Comparison of ENCODE assay signal across 27 cellular contexts in genomic region chr16:81713796-81714195, GRCh38.
DNase-seq lines count a peak whose midpoint lies in the region; ATAC-seq, FAIRE-seq and TF ChIP-seq lines count a peak whose summit lies in the region.
"Had no signal": no experiment of that assay in that cellular context is flagged by ENCODE, and none has a peak within 500 bp of the region (broad histone marks: within the 10 kb centered on the region; RNA-seq: fewer than 3 reads in every experiment).

No MANE protein-coding gene starts in this region.

- no peak for FAIRE-seq in A549 (lab: Jason Lieb, UNC)
- FAIRE-seq: GM12891, RCC 7860 had no signal

- H2AFZ ChIP-seq in trophoblast cell (ENCODE audit: insufficient read depth, low read length, poor library complexity) = peak overlapping the region; percentile 5
- no peak overlapping the region for H2AFZ ChIP-seq in GM23248

- H3K36me3 Mint-ChIP-seq in endodermal cell (ENCODE audit: low read depth) = peaks cover 7% of the 10 kb centered on the region

- H4K12ac ChIP-seq in trophoblast cell (ENCODE audit: low read depth, low read length) = no peak overlapping the region

- H3K9me2 ChIP-seq in GM23248 (ENCODE audit: insufficient read depth) = no peaks in the 10 kb centered on the region

- no peaks in the 10 kb centered on the region for H3K9me3 Mint-ChIP-seq in endodermal cell

- H3K4me2 ChIP-seq in A549 = no peak overlapping the region
- H3K4me2 ChIP-seq in trophoblast cell (ENCODE audit: low read length) = no peak overlapping the region
- H3K4me2 ChIP-seq in GM23248 (ENCODE audit: unreplicated experiment) = no peak overlapping the region

- ATAC-seq in A549 (no peak), GM21786 (IDR thresholded peaks at IDR 0.05; ENCODE audit: unreplicated experiment) (no peak)

- H3K4me1 ChIP-seq in A549 (peaks cover 66% of the 10 kb centered on the region), endodermal cell (ENCODE audit: control insufficient read depth, insufficient read depth, low read length) (no peaks in the 10 kb centered on the region), trophoblast cell (ENCODE audit: control insufficient read depth in 1 of 2, insufficient read depth in 2 of 2, low read length in 2 of 2) (peaks cover 31 to 50% of the 10 kb centered on the region in 2 experiments), GM23248 (ENCODE audit: insufficient read depth) (peaks cover 10% of the 10 kb centered on the region)

- peaks cover 3% of the 10 kb centered on the region for H3F3A ChIP-seq in GM23248 (ENCODE audit: insufficient read depth)

- DNase-seq in A549 (ENCODE audit: low read depth in 1 of 2, low spot score in 1 of 2) (no peak), H7 (peak; percentile 65), endodermal cell (peak; percentile 61), trophoblast cell (no peak), GM23248 (no peak)
- no peak for DNase-seq in activated naive CD4-positive, alpha-beta T cell treated with Interleukin-2 at 50 U/mL for 16 hours
- DNase-seq in effector CD4-positive, alpha-beta T cell = no peak
- DNase-seq: BE2C; Caco-2; CD4-positive, alpha-beta memory T cell; DMS 273 treated with DMSO at 0.1 percent for 48 hours; DND-41; GOT3; KBM-7; MM.1S; NCI-H1092 treated with DMSO at 0.1 percent for 48 hours; NCI-H1436 treated with DMSO at 0.1 percent for 48 hours; NCI-H1930; NCI-H2227 treated with DMSO at 0.1 percent for 48 hours; NCI-H510A treated with DMSO at 0.1 percent for 48 hours; NCI-H774; NK-92 treated with Interleukin-12 subunit alpha and Interleukin-12 subunit beta, amount 100 ng/mL, for 24 hours; OCI-M1 had no signal

- H3K4me3 ChIP-seq in A549 (no peak overlapping the region), H7 (ENCODE audit: insufficient read depth, low read depth, low read length) (no peak overlapping the region), endodermal cell (ENCODE audit: low read length) (no peak overlapping the region), trophoblast cell (ENCODE audit: low read depth, low read length) (no peak overlapping the region), GM23248 (no peak overlapping the region)
- H3K4me3 ChIP-seq: SJSA1 had no signal

- H3K9me3 ChIP-seq in A549 = no peaks in the 10 kb centered on the region
- no peaks in the 10 kb centered on the region for H3K9me3 ChIP-seq in endodermal cell (ENCODE audit: control insufficient read depth, low read length)
- H3K9me3 ChIP-seq in trophoblast cell (ENCODE audit: insufficient read depth, low read depth, low read length) = no peaks in the 10 kb centered on the region
- H3K9me3 ChIP-seq in GM23248 (ENCODE audit: low read depth) = no peaks in the 10 kb centered on the region
- H3K9me3 ChIP-seq: BE2C, Caco-2, SJSA1 had no signal

- peaks cover 61% of the 10 kb centered on the region for H3K79me1 ChIP-seq in trophoblast cell (ENCODE audit: low read length)

- TF ChIP-seq EP300 in A549 (IDR thresholded peaks at IDR 0.05) = no peak

- CTCF ChIA-PET in A549 (lab: Yijun Ruan, JAX) = interaction anchor here (0.7 to 5.2 kb wide), 8 partner anchors 9 to 310 kb away, joined by 3 to 42 read pairs (median 4); no protein-coding TSS in a partner anchor

- 93% methylated on average over 11 of the region's 11 CpGs for WGBS in A549 (ENCODE audit: missing lambda C conversion rate)
- 93 to 100% methylated on average over 6 to 11 of the region's 11 CpGs for WGBS in endodermal cell (ENCODE audit: insufficient coverage in 1 of 2, insufficient read length in 1 of 2), 2 experiments
- WGBS in trophoblast cell (ENCODE audit: extremely low coverage, insufficient coverage, insufficient read length) = no CpG with 5 or more reads among the region's 11 CpGs
- 90 to 92% methylated on average over 11 of the region's 11 CpGs for WGBS in GM23248 (ENCODE audit: low coverage in 1 of 2, low lambda C conversion rate in 2 of 2, missing lambda C conversion rate in 2 of 2), 2 experiments

- peak overlapping the region; percentile 76 for H4K8ac ChIP-seq in trophoblast cell (ENCODE audit: low read depth, low read length)

- H3K79me2 ChIP-seq in trophoblast cell (ENCODE audit: control insufficient read depth, insufficient read depth, low read length, poor library complexity) (peaks cover 6% of the 10 kb centered on the region), GM23248 (ENCODE audit: insufficient read depth) (no peaks in the 10 kb centered on the region)

- TF ChIP-seq CTCF in A549 (IDR thresholded peaks at IDR 0.05) (no peak), endodermal cell (conservative IDR thresholded peaks at IDR 0.05) (no peak)

- peak overlapping the region; percentile 76 for H2BK5ac ChIP-seq in trophoblast cell (ENCODE audit: low read depth, low read length, poor library complexity)

- H2BK120ac ChIP-seq in trophoblast cell (ENCODE audit: insufficient read depth, low read length, poor library complexity) = peak overlapping the region; percentile 67

- POLR2A ChIA-PET in A549 (lab: Yijun Ruan, JAX) = no interaction called here

- peaks cover 23% of the 10 kb centered on the region for H3K4me1 Mint-ChIP-seq in endodermal cell

- H3K27me3 ChIP-seq in H7 (ENCODE audit: control insufficient read depth, insufficient read depth, low read length) (no peaks in the 10 kb centered on the region), endodermal cell (ENCODE audit: control insufficient read depth, insufficient read depth, low read length, poor library complexity, severe bottlenecking) (no peaks in the 10 kb centered on the region), trophoblast cell (ENCODE audit: insufficient read depth, low read length) (no peaks in the 10 kb centered on the region), GM23248 (replicated peaks; ENCODE audit: insufficient read depth) (no peaks in the 10 kb centered on the region)
- H3K27me3 ChIP-seq: BE2C, SJSA1 had no signal

- H2BK12ac ChIP-seq in trophoblast cell (ENCODE audit: low read length) = peak overlapping the region; percentile 46

- no peaks in the 10 kb centered on the region for H4K20me1 ChIP-seq in GM23248 (ENCODE audit: insufficient read depth)

- H3K27me3 Mint-ChIP-seq in endodermal cell (ENCODE audit: insufficient read depth) = no peaks in the 10 kb centered on the region
- H3K27me3 Mint-ChIP-seq: CD4-positive, alpha-beta memory T cell had no signal

- no peak for TF ChIP-seq RAD21 in A549 (conservative IDR thresholded peaks at IDR 0.05 in 1 of 2, IDR thresholded peaks at IDR 0.05 in 1 of 2)

- peak overlapping the region; percentile 90 for H4K91ac ChIP-seq in trophoblast cell (ENCODE audit: low read depth, low read length)

- H3K36me3 ChIP-seq in H7 (replicated peaks; ENCODE audit: control insufficient read depth, insufficient read depth, low read length) (no peaks in the 10 kb centered on the region), endodermal cell (ENCODE audit: control insufficient read depth, insufficient read depth, low read length) (peaks cover 5% of the 10 kb centered on the region), trophoblast cell (ENCODE audit: control insufficient read depth in 1 of 2, insufficient read depth in 2 of 2, low read length in 2 of 2) (peaks cover 9 to 10% of the 10 kb centered on the region in 2 experiments), GM23248 (ENCODE audit: low read depth) (peaks cover 2% of the 10 kb centered on the region; the same call in 1 of the 2 replicates)
- H3K36me3 ChIP-seq: BE2C had no signal

- H3K18ac ChIP-seq in trophoblast cell (ENCODE audit: low read length) = peak overlapping the region; percentile 68

- H3K4me3 Mint-ChIP-seq in endodermal cell = no peak overlapping the region

- no peak for TF ChIP-seq POLR2A in A549 (IDR thresholded peaks at IDR 0.05; ENCODE audit: low read length)

- peak overlapping the region; percentile 38 for H3K14ac ChIP-seq in trophoblast cell (ENCODE audit: low read length)

- H2AK5ac ChIP-seq in trophoblast cell (ENCODE audit: low read length) = peak overlapping the region; percentile 69

- in situ Hi-C loops in GM23248 (cut with MboI) = no loop called here

- peak overlapping the region; percentile 66 for H3K4ac ChIP-seq in trophoblast cell (ENCODE audit: low read depth, low read length)

- H3K27ac Mint-ChIP-seq in endodermal cell = no peak overlapping the region

- H3K27ac ChIP-seq in A549 (peak overlapping the region; percentile 94 to 97), endodermal cell (ENCODE audit: low read depth, low read length) (no peak overlapping the region), trophoblast cell (ENCODE audit: low read depth, low read length) (no peak overlapping the region), GM23248 (no peak overlapping the region)
- H3K27ac ChIP-seq: SJSA1 had no signal

- no peak overlapping the region for H3K9ac ChIP-seq in endodermal cell (ENCODE audit: extremely low read depth, low read length, poor library complexity, severe bottlenecking)
- H3K9ac ChIP-seq in trophoblast cell (ENCODE audit: low read length) = no peak overlapping the region
- no peak overlapping the region for H3K9ac ChIP-seq in GM23248

- H3K23ac ChIP-seq in trophoblast cell (ENCODE audit: low read length) = no peak overlapping the region

TF ChIP-seq in A549, 52 proteins besides CTCF, POLR2A, EP300 and RAD21 (continues in another document):
- TF ChIP-seq PBX3 (IDR thresholded peaks at IDR 0.05) = no peak

Comparison
In these comparisons a context has a peak if more than half of its experiments do, and no peak if none do; other contexts are left out.
1. DNase-seq: peak in H7 (single experiment) and endodermal cell (single experiment); none in A549 (0 of 2), trophoblast cell (0 of 2), activated naive CD4-positive, alpha-beta T cell treated with Interleukin-2 at 50 U/mL for 16 hours (single experiment), effector CD4-positive, alpha-beta T cell (single experiment) and GM23248 (single experiment).
2. H3K27ac ChIP-seq: peak in A549 (2 of 2); none in endodermal cell (single experiment), trophoblast cell (single experiment) and GM23248 (single experiment).